In the genomic region with DNA sequence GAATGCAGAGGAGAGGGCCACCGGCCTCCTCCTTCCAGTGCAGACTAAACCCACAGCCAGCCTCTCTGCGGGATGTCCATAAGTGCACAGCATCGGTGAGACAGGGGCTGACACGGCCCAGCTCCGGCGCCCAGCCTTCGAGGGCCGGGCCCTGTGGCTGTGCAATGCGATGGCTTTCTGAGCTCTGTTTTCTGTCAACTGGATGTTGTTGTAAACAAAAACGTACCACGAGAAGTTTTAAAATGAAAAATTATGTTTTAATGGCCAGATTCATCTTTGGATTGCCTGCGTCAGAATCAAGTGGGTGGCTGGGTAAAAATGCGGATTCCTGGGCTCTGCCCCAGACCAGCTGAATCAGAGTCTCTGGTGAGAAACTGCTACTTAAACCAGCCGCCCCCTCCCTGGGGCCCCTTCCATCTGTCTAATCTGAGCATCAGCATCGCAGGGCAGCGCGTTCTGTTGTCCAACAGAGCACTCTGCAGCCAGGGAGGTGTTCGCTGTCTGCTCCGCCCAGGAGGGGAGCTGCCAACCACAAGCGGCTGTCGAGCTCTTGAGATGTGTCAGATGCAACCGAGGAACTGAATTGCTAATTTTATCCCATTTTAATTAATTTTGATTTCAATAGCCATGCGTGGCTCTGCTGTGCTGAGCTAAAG, we compare ENCODE assay signal across 9 cellular contexts.
DNase-seq lines count a peak whose midpoint lies in the region; ATAC-seq and TF ChIP-seq lines count a peak whose summit lies in the region.
"Had no signal": no experiment of that assay in that cellular context is flagged by ENCODE, and none has a peak within 500 bp of the region (broad histone marks: within the 10 kb centered on the region; RNA-seq: fewer than 3 reads in every experiment).

No MANE protein-coding gene starts in this region.

- peaks cover 49% of the 10 kb centered on the region for H4K20me1 ChIP-seq in BLaER1
- no peaks in the 10 kb centered on the region for H4K20me1 ChIP-seq in fibroblast of lung (ENCODE audit: control insufficient read depth, extremely low read depth, insufficient read depth, low read length)

- no peaks in the 10 kb centered on the region for H3K27me3 Mint-ChIP-seq in osteocyte (ENCODE audit: unreplicated experiment)
- H3K27me3 Mint-ChIP-seq in activated T-cell treated with anti-CD3 and anti-CD28 coated beads, Interleukin-2, amount 50 U/mL, for 24 hours: no peaks in the 10 kb centered on the region
- no peaks in the 10 kb centered on the region for H3K27me3 Mint-ChIP-seq in activated CD4-positive, alpha-beta T cell treated with anti-CD3 and anti-CD28 coated beads, Interleukin-2, amount 10 ng/mL, durations not matched to agents 24 days and 14 days

- H3K4me3 ChIP-seq in BLaER1 (no peak overlapping the region), RWPE2 (ENCODE audit: severe bottlenecking) (no peak overlapping the region), fibroblast of lung (replicated peaks in 1 of 4; ENCODE audit: control extremely low read depth in 1 of 4, insufficient read depth in 1 of 4, low read depth in 3 of 4, low read length in 4 of 4) (no peak overlapping the region)

- H3K4me2 ChIP-seq in BLaER1 (peak overlapping the region; percentile 78), fibroblast of lung (ENCODE audit: extremely low read depth, insufficient read depth, low read length) (no peak overlapping the region)

- intact Hi-C loops in activated CD4-positive, alpha-beta T cell treated with anti-CD3 and anti-CD28 coated beads, Interleukin-2, amount 10 ng/mL, durations not matched to agents 24 days and 14 days (cut with micrococcal nuclease): no loop called here

- DNase-seq in RWPE2 (ENCODE audit: low spot score) (no peak), fibroblast of lung (ENCODE audit: low read depth in 2 of 2) (peak; percentile 82 to 83), osteocyte (ENCODE audit: extremely low spot score, unreplicated experiment) (no peak), 8988T (no peak)
- DNase-seq in activated T-cell treated with anti-CD3 and anti-CD28 coated beads, Interleukin-2, amount 50 U/mL, for 24 hours: no peak
- DNase-seq in activated CD4-positive, alpha-beta T cell treated with anti-CD3 and anti-CD28 coated beads, Interleukin-2, amount 10 ng/mL, durations not matched to agents 24 days and 14 days: no peak
- DNase-seq: Karpas-422 had no signal

- H3K36me3 Mint-ChIP-seq in osteocyte (ENCODE audit: unreplicated experiment): peaks cover 18% of the 10 kb centered on the region
- H3K36me3 Mint-ChIP-seq in activated T-cell treated with anti-CD3 and anti-CD28 coated beads, Interleukin-2, amount 50 U/mL, for 24 hours (ENCODE audit: low read depth): peaks cover 75% of the 10 kb centered on the region
- peaks cover 30% of the 10 kb centered on the region for H3K36me3 Mint-ChIP-seq in activated CD4-positive, alpha-beta T cell treated with anti-CD3 and anti-CD28 coated beads, Interleukin-2, amount 10 ng/mL, durations not matched to agents 24 days and 14 days (ENCODE audit: low read depth)

- peak overlapping the region; percentile 51 for H3K9ac ChIP-seq in BLaER1
- H3K9ac ChIP-seq in fibroblast of lung (ENCODE audit: insufficient read depth, low read length): peak overlapping the region; percentile 67

- H3K9me3 ChIP-seq in BLaER1 (no peaks in the 10 kb centered on the region), RWPE2 (ENCODE audit: severe bottlenecking) (no peaks in the 10 kb centered on the region), fibroblast of lung (ENCODE audit: control insufficient read depth, insufficient read depth, low read depth, low read length) (no peaks in the 10 kb centered on the region)

- ATAC-seq in RWPE2 (ENCODE audit: low read depth) (peak; percentile 19; the same call in 1 of the 3 replicates), GM19035 (IDR thresholded peaks at IDR 0.05; ENCODE audit: unreplicated experiment) (no peak)

- TF ChIP-seq CTCF in RWPE2 (IDR thresholded peaks at IDR 0.05; ENCODE audit: poor library complexity, severe bottlenecking) (no peak), fibroblast of lung (conservative IDR thresholded peaks at IDR 0.05 in 1 of 2, IDR thresholded peaks at IDR 0.05 in 1 of 2; ENCODE audit: low read depth in 1 of 2, low read length in 2 of 2) (no peak), osteocyte (IDR thresholded peaks at IDR 0.05) (no peak)

- H3K4me3 Mint-ChIP-seq in osteocyte (ENCODE audit: unreplicated experiment): no peak overlapping the region
- H3K4me3 Mint-ChIP-seq in activated T-cell treated with anti-CD3 and anti-CD28 coated beads, Interleukin-2, amount 50 U/mL, for 24 hours: no peak overlapping the region
- no peak overlapping the region for H3K4me3 Mint-ChIP-seq in activated CD4-positive, alpha-beta T cell treated with anti-CD3 and anti-CD28 coated beads, Interleukin-2, amount 10 ng/mL, durations not matched to agents 24 days and 14 days

- peaks cover 35% of the 10 kb centered on the region for H3K4me1 Mint-ChIP-seq in osteocyte (ENCODE audit: unreplicated experiment)
- H3K4me1 Mint-ChIP-seq in activated T-cell treated with anti-CD3 and anti-CD28 coated beads, Interleukin-2, amount 50 U/mL, for 24 hours (ENCODE audit: low read depth): peaks cover 5% of the 10 kb centered on the region
- no peaks in the 10 kb centered on the region for H3K4me1 Mint-ChIP-seq in activated CD4-positive, alpha-beta T cell treated with anti-CD3 and anti-CD28 coated beads, Interleukin-2, amount 10 ng/mL, durations not matched to agents 24 days and 14 days

- peaks cover 79% of the 10 kb centered on the region for H3K36me3 ChIP-seq in BLaER1
- H3K36me3 ChIP-seq in RWPE2 (ENCODE audit: low read depth): peaks cover 41% of the 10 kb centered on the region
- peaks cover 13% of the 10 kb centered on the region for H3K36me3 ChIP-seq in fibroblast of lung (ENCODE audit: control insufficient read depth, insufficient read depth, low read length)

- peaks cover 48% of the 10 kb centered on the region for H3K4me1 ChIP-seq in BLaER1
- H3K4me1 ChIP-seq in RWPE2 (ENCODE audit: insufficient read depth, poor library complexity, severe bottlenecking): peaks cover 7% of the 10 kb centered on the region
- peaks cover 34% of the 10 kb centered on the region for H3K4me1 ChIP-seq in fibroblast of lung (ENCODE audit: control insufficient read depth, extremely low read depth, insufficient read depth, low read length)

- H3K27me3 ChIP-seq in BLaER1 (no peaks in the 10 kb centered on the region), RWPE2 (ENCODE audit: insufficient read depth, poor library complexity, severe bottlenecking) (no peaks in the 10 kb centered on the region), fibroblast of lung (ENCODE audit: control insufficient read depth, insufficient read depth, low read length) (no peaks in the 10 kb centered on the region)

- no peaks in the 10 kb centered on the region for H3K79me2 ChIP-seq in fibroblast of lung (ENCODE audit: control insufficient read depth, insufficient read depth, low read length)

- no peak overlapping the region for H2AFZ ChIP-seq in fibroblast of lung (ENCODE audit: low read length)

- H3K27ac Mint-ChIP-seq in osteocyte (ENCODE audit: unreplicated experiment): peak overlapping the region; percentile 57
- H3K27ac Mint-ChIP-seq in activated T-cell treated with anti-CD3 and anti-CD28 coated beads, Interleukin-2, amount 50 U/mL, for 24 hours: no peak overlapping the region
- no peak overlapping the region for H3K27ac Mint-ChIP-seq in activated CD4-positive, alpha-beta T cell treated with anti-CD3 and anti-CD28 coated beads, Interleukin-2, amount 10 ng/mL, durations not matched to agents 24 days and 14 days

- H3K9me3 Mint-ChIP-seq in osteocyte (ENCODE audit: unreplicated experiment): no peaks in the 10 kb centered on the region
- H3K9me3 Mint-ChIP-seq in activated T-cell treated with anti-CD3 and anti-CD28 coated beads, Interleukin-2, amount 50 U/mL, for 24 hours: no peaks in the 10 kb centered on the region
- H3K9me3 Mint-ChIP-seq in activated CD4-positive, alpha-beta T cell treated with anti-CD3 and anti-CD28 coated beads, Interleukin-2, amount 10 ng/mL, durations not matched to agents 24 days and 14 days: no peaks in the 10 kb centered on the region

- H3K27ac ChIP-seq in BLaER1: peak overlapping the region; percentile 64
- H3K27ac ChIP-seq in RWPE2 (ENCODE audit: poor library complexity, severe bottlenecking): no peak overlapping the region
- peak overlapping the region; percentile 77 for H3K27ac ChIP-seq in fibroblast of lung (ENCODE audit: insufficient read depth, low read length)

Comparison
In these comparisons a context has a peak if more than half of its experiments do, and no peak if none do; other contexts are left out.
1. DNase-seq: peak in fibroblast of lung (2 of 2); none in RWPE2 (single experiment), osteocyte (single experiment), 8988T (single experiment), activated T-cell treated with anti-CD3 and anti-CD28 coated beads, Interleukin-2, amount 50 U/mL, for 24 hours (single experiment) and activated CD4-positive, alpha-beta T cell treated with anti-CD3 and anti-CD28 coated beads, Interleukin-2, amount 10 ng/mL, durations not matched to agents 24 days and 14 days (single experiment).